Comparison of ENCODE assay signal across 12 cellular contexts in the genomic region with DNA sequence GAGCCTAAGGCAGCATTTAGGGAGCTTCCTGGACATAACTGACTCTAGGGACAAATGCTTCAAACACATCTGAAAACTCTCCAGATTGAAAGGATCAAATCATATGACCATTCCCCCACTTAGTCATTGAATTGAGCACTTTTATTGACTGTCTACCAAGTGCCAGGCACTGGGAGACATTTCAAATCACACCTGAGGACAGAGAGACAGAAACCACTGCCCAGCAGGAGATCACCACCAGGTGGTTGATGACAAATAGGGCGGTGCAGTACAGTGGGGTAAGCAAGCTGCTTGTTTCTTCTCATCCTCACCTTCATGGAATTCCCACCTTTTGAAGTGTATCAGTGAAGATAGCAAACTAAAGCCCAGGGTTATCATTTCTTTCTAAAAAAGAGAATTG. TPM values are rescaled to one million over a fixed set of nuclear protein-coding genes. Genes with fewer than 3 reads are reported as not detected.
DNase-seq lines count a peak whose midpoint lies in the region; ATAC-seq lines count a peak whose summit lies in the region.
"Had no signal": no experiment of that assay in that cellular context is flagged by ENCODE, and none has a peak within 500 bp of the region (broad histone marks: within the 10 kb centered on the region; RNA-seq: fewer than 3 reads in every experiment).

No MANE protein-coding gene starts in this region.

- no peaks in the 10 kb centered on the region for H3K27me3 Mint-ChIP-seq in activated naive CD8-positive, alpha-beta T cell

- ATAC-seq in HG02870 (IDR thresholded peaks at IDR 0.05; ENCODE audit: unreplicated experiment) = no peak
- ATAC-seq: WTC11 had no signal

- H3K4me1 ChIP-seq in GM23248 (ENCODE audit: insufficient read depth) = no peaks in the 10 kb centered on the region

- H3K36me3 ChIP-seq in GM23248 (ENCODE audit: low read depth) = no peaks in the 10 kb centered on the region
- H3K36me3 ChIP-seq: heart right ventricle had no signal

- H3K4me2 ChIP-seq in GM23248 (ENCODE audit: unreplicated experiment) = no peak overlapping the region

- no peaks in the 10 kb centered on the region for H3K9me3 Mint-ChIP-seq in activated naive CD8-positive, alpha-beta T cell (ENCODE audit: low read depth)
- H3K9me3 Mint-ChIP-seq: WTC11 had no signal

- H3K9ac ChIP-seq in GM23248 = no peak overlapping the region

- 18 to 24% methylated on average over 1 of the region's 1 CpG for whole genome bisulfite sequencing in GM23248 (ENCODE audit: low coverage in 1 of 2, low lambda C conversion rate in 2 of 2, missing lambda C conversion rate in 2 of 2), 2 experiments

- peaks cover 98% of the 10 kb centered on the region for H3K4me1 Mint-ChIP-seq in activated naive CD8-positive, alpha-beta T cell (ENCODE audit: low read depth)

- no peak overlapping the region for H2AFZ ChIP-seq in GM23248

- no peaks in the 10 kb centered on the region for H3K9me2 ChIP-seq in GM23248 (ENCODE audit: insufficient read depth)

- H3K27ac Mint-ChIP-seq in activated naive CD8-positive, alpha-beta T cell = peak overlapping the region; percentile 88
- H3K27ac Mint-ChIP-seq: WTC11 had no signal

- H3K27ac ChIP-seq in GM23248 = no peak overlapping the region

- H3K4me3 Mint-ChIP-seq in activated naive CD8-positive, alpha-beta T cell = peak overlapping the region; percentile 38
- H3K4me3 Mint-ChIP-seq: WTC11 had no signal

- H3K79me2 ChIP-seq in GM23248 (ENCODE audit: insufficient read depth) = no peaks in the 10 kb centered on the region

- no peaks in the 10 kb centered on the region for H3K9me3 ChIP-seq in GM23248 (ENCODE audit: low read depth)
- H3K9me3 ChIP-seq: heart right ventricle had no signal

- no peak overlapping the region for H3K4me3 ChIP-seq in GM23248

- no peaks in the 10 kb centered on the region for H3F3A ChIP-seq in GM23248 (ENCODE audit: insufficient read depth)

- in situ Hi-C loops in GM23248 (cut with MboI) = no loop called here

- H3K36me3 Mint-ChIP-seq in activated naive CD8-positive, alpha-beta T cell = no peaks in the 10 kb centered on the region
- H3K36me3 Mint-ChIP-seq: WTC11 had no signal

- DNase-seq in DMS79 (lab: John Stamatoyannopoulos, UW) (peak; percentile 62), DMS79 treated with DMSO at 0.1 percent for 48 hours (lab: John Stamatoyannopoulos, UW) (no peak), NCI-H2081 (lab: John Stamatoyannopoulos, UW) (peak; percentile 73 to 92), renal cortical epithelial cell (ENCODE audit: low read depth) (peak; percentile 54), GM23248 (no peak)
- DNase-seq in stimulated activated CD4-positive, alpha-beta T cell treated with anti-CD3 and anti-CD28 coated beads, Interleukin-4, amount 100 ng/mL, for 24 hours = no peak
- DNase-seq: caudate nucleus, heart right ventricle, NCI-H2227 treated with DMSO at 0.1 percent for 48 hours had no signal

- H4K20me1 ChIP-seq in GM23248 (ENCODE audit: insufficient read depth) = no peaks in the 10 kb centered on the region

- no peaks in the 10 kb centered on the region; the same call in none of the 2 replicates for H3K27me3 ChIP-seq in GM23248 (replicated peaks; ENCODE audit: insufficient read depth)

RNA-seq across cellular contexts. Expression of gene CXCR4, which starts 19.0 kb away (rescaled TPM):
- total RNA-seq in renal cortical epithelial cell = 0.52 and 1.6 TPM in 2 replicates
- not detected in 2 replicates for total RNA-seq in GM23248 (2014; rRNA removed; shearing (Covaris generic))
- 0.15 and 0.16 TPM in 2 replicates for polyA plus RNA-seq in GM23248 (2016; fragmentation: Nextera tagmentation; extraction: Ambion mirVana)

Comparison
In these comparisons a context has a peak if more than half of its experiments do, and no peak if none do; other contexts are left out.
1. DNase-seq: peak in DMS79 (single experiment), NCI-H2081 (2 of 2) and renal cortical epithelial cell (single experiment); none in DMS79 treated with DMSO at 0.1 percent for 48 hours (single experiment), stimulated activated CD4-positive, alpha-beta T cell treated with anti-CD3 and anti-CD28 coated beads, Interleukin-4, amount 100 ng/mL, for 24 hours (single experiment) and GM23248 (single experiment).